11 cellular contexts compared by ENCODE assay signal in genomic region chr11:130631119-130631518, GRCh38.
DNase-seq lines count a peak whose midpoint lies in the region; ATAC-seq lines count a peak whose summit lies in the region.
"Had no signal": no experiment of that assay in that cellular context is flagged by ENCODE, and none has a peak within 500 bp of the region (broad histone marks: within the 10 kb centered on the region; RNA-seq: fewer than 3 reads in every experiment).

No MANE protein-coding gene starts in this region.

- peaks cover 2 to 17% (median 2%) of the 10 kb centered on the region in 3 donors for H3K27me3 Mint-ChIP-seq in immature natural killer cell (ENCODE audit: low read depth in 3 of 3)

- ATAC-seq in GM21447 (IDR thresholded peaks at IDR 0.05; ENCODE audit: unreplicated experiment), result no peak

- no peak overlapping the region for H3K4me3 Mint-ChIP-seq in immature natural killer cell

- no peaks in the 10 kb centered on the region for H3K36me3 Mint-ChIP-seq in immature natural killer cell

- H3K4me1 Mint-ChIP-seq in immature natural killer cell, result no peaks in the 10 kb centered on the region

- peak; percentile 76 for DNase-seq in AG08396 (ENCODE audit: low spot score)
- peak; percentile 94 for DNase-seq in HCEC 1CT
- DNase-seq in T1000 (lab: John Stamatoyannopoulos, UW), result peak; percentile 21
- DNase-seq in fibroblast of peridontal ligament (ENCODE audit: extremely low read depth), result peak; percentile 74
- no peak for DNase-seq in cerebellar nuclear complex (lab: John Stamatoyannopoulos, UW)
- DNase-seq in DMS79 treated with DMSO at 0.1 percent for 48 hours (lab: John Stamatoyannopoulos, UW), result no peak
- no peak for DNase-seq in immature natural killer cell
- DNase-seq: NCI-H1105, Right ventricle myocardium superior, spleen had no signal

- H3K9me3 Mint-ChIP-seq in immature natural killer cell, result no peaks in the 10 kb centered on the region

- no peak overlapping the region for H3K27ac Mint-ChIP-seq in immature natural killer cell

Comparison
In these comparisons a context has a peak if more than half of its experiments do, and no peak if none do; other contexts are left out.
1. DNase-seq: peak in AG08396 (single experiment), HCEC 1CT (single experiment), T1000 (single experiment) and fibroblast of peridontal ligament (single experiment); none in cerebellar nuclear complex (0 of 2), DMS79 treated with DMSO at 0.1 percent for 48 hours (single experiment) and immature natural killer cell (0 of 3).